33 cellular contexts compared by ENCODE assay signal in the genomic region with DNA sequence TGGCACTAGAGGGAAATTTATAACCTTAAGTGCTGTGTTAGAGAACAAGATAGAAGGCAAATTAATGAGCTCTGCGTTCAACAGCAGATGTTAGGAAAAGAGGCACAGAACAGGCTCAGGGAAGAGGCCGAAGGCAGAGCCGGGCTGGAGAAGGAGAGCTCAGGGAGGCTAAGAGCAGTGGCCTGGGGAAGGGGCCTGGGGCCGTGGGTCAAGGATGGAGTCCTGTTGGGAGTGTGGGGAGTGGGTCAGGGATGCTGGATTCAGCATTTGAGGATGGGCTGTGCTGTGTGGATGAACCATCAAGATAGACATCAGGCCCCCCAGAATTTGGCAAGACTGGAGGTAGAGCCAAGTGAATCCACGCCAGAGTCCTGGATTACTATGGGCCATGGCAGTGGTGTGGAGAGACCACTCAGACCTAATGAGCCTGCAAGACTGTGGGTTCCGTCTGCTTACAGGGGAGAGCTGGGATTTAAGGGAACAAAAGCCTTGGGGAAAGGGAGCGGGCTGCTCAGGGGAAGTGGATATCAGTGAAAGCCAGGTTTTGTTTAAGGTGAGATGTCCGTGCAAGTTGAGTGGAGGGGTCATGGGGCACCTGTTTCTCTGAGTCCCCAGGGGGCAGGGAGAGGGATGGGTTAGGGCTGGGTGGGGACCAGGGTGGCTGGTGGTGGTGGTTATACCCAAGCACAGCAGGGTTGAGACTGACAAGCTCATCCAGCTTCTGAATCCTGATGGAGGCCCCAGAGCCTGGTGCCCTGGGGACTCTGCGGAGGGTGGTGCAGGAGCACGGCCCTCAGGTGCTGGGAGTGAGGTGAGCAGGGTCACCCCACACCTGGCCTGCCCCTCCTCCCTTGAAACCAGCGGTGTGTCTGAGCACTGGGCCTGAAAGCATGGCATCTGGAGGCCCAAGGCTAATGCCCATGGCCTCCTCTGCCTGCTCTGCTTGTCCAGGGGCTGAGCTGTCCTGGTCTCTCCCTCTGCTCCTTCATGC.
"Had no signal": no experiment of that assay in that cellular context is flagged by ENCODE, and none has a peak within 500 bp of the region (broad histone marks: within the 10 kb centered on the region; RNA-seq: fewer than 3 reads in every experiment).

No MANE protein-coding gene starts in this region.

- H3K36me3 ChIP-seq: ascending aorta, cardiac muscle cell had no signal

- H3K4me3 Mint-ChIP-seq: activated B cell treated with CpG ODN at 0.5 μM for 24 hours; activated CD4-positive, alpha-beta memory T cell treated with anti-CD3 and anti-CD28 coated beads for 36 hours; activated CD8-positive, alpha-beta memory T cell treated with anti-CD3 and anti-CD28 coated beads, Interleukin-2, amount 10 ng/mL, durations not matched to agents 7 days and 5 days; activated naive CD8-positive, alpha-beta T cell treated with anti-CD3 and anti-CD28 coated beads for 36 hours had no signal

- H3K4me1 Mint-ChIP-seq: activated B cell treated with CpG ODN at 0.5 μM for 24 hours; activated CD8-positive, alpha-beta memory T cell treated with anti-CD3 and anti-CD28 coated beads, Interleukin-2, amount 10 ng/mL, durations not matched to agents 7 days and 5 days; activated naive CD8-positive, alpha-beta T cell treated with anti-CD3 and anti-CD28 coated beads for 36 hours had no signal

- H3K4me2 ChIP-seq: KMS-11, PC-9 had no signal

- H3K9ac ChIP-seq: KMS-11 had no signal

- H3K4me1 ChIP-seq: ascending aorta had no signal

- H3K36me3 Mint-ChIP-seq: activated CD4-positive, alpha-beta memory T cell treated with anti-CD3 and anti-CD28 coated beads for 36 hours; activated CD8-positive, alpha-beta memory T cell treated with anti-CD3 and anti-CD28 coated beads, Interleukin-2, amount 10 ng/mL, durations not matched to agents 7 days and 5 days had no signal

- DNase-seq: activated B cell treated with CpG ODN at 0.5 μM for 24 hours; activated CD4-positive, alpha-beta memory T cell treated with anti-CD3 and anti-CD28 coated beads for 36 hours; activated CD4-positive, alpha-beta T cell treated with anti-CD3 and anti-CD28 coated beads for 4 hours; activated CD4-positive, alpha-beta T cell treated with anti-CD3 and anti-CD28 coated beads, Interleukin-2, amount 50 U/mL, for 1 hour; activated CD4-positive, CD25-positive, alpha-beta regulatory T cell treated with anti-CD3 and anti-CD28 coated beads, Interleukin-2, amount 50 U/mL, for 72 hours; activated CD8-positive, alpha-beta memory T cell treated with anti-CD3 and anti-CD28 coated beads, Interleukin-2, amount 10 ng/mL, durations not matched to agents 7 days and 5 days; activated effector memory CD4-positive, alpha-beta T cell treated with anti-CD3 and anti-CD28 coated beads, Interleukin-2, amount 50 U/mL, for 16 hours; activated naive CD4-positive, alpha-beta T cell; activated naive CD4-positive, alpha-beta T cell treated with anti-CD3 and anti-CD28 coated beads, Interleukin-2, amount 50 U/mL, for 16 hours; activated naive CD8-positive, alpha-beta T cell treated with anti-CD3 and anti-CD28 coated beads for 36 hours; amniotic stem cell; NCI-H1092 treated with DMSO at 0.1 percent for 48 hours; NCI-H1417; NCI-H146; NCI-H187; NCI-H2029 treated with DMSO at 0.1 percent for 48 hours; NCI-H2107; NCI-H2171; NCI-H510A; NCI-H526; NCI-H748 treated with DMSO at 0.1 percent for 48 hours; NK-92 treated with Interleukin-12 subunit alpha and Interleukin-12 subunit beta, amount 100 ng/mL, for 24 hours; Right ventricle myocardium superior; SW 1271; T-helper 1 cell; T-helper 2 cell; T-helper 9 cell had no signal

- H2AFZ ChIP-seq: PC-9 had no signal

- H3K27me3 ChIP-seq: ascending aorta, cardiac muscle cell had no signal

- ATAC-seq: activated CD8-positive, alpha-beta memory T cell treated with anti-CD3 and anti-CD28 coated beads, Interleukin-2, amount 10 ng/mL, durations not matched to agents 7 days and 5 days had no signal

- H3K27ac ChIP-seq: ascending aorta, cardiac muscle cell, KMS-11, PC-9, RWPE1, VCaP had no signal

- H3K27ac Mint-ChIP-seq: activated B cell treated with CpG ODN at 0.5 μM for 24 hours; activated CD4-positive, alpha-beta memory T cell treated with anti-CD3 and anti-CD28 coated beads for 36 hours; activated CD8-positive, alpha-beta memory T cell treated with anti-CD3 and anti-CD28 coated beads, Interleukin-2, amount 10 ng/mL, durations not matched to agents 7 days and 5 days; activated naive CD8-positive, alpha-beta T cell treated with anti-CD3 and anti-CD28 coated beads for 36 hours had no signal

- H3K27me3 Mint-ChIP-seq: activated B cell treated with CpG ODN at 0.5 μM for 24 hours; activated CD4-positive, alpha-beta memory T cell treated with anti-CD3 and anti-CD28 coated beads for 36 hours; activated CD8-positive, alpha-beta memory T cell treated with anti-CD3 and anti-CD28 coated beads, Interleukin-2, amount 10 ng/mL, durations not matched to agents 7 days and 5 days had no signal

- H3K4me3 ChIP-seq: ascending aorta, cardiac muscle cell, PC-9 had no signal
